28 cellular contexts compared by ENCODE assay signal in the genomic region with DNA sequence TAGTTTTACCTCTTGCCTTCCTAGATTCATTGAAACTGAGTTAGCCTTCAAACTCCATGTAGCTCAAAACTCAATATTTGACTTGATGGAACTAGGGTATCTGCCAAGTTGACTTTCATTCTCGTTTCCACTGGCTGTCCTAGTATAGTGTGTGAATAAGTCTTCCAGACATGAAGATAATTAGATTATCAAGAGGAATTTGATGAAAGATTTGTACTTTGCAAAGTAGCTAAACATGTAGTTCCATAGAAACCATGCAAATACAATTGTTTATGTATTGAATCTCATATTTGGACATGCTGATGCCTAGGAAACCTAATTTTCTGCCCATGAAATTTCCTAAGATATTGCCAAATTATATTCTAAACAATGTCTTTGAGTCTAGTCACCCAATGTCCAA.
"Had no signal": no experiment of that assay in that cellular context is flagged by ENCODE, and none has a peak within 500 bp of the region (broad histone marks: within the 10 kb centered on the region; RNA-seq: fewer than 3 reads in every experiment).

No MANE protein-coding gene starts in this region.

- H3K27ac ChIP-seq: brain microvascular endothelial cell, coronary artery, gastrocnemius medialis, left ventricle myocardium inferior, ovary, prostate gland, sigmoid colon, uterus, VCaP had no signal

- H3K9me3 ChIP-seq: gastrocnemius medialis, left ventricle myocardium inferior, ovary, prostate gland, sigmoid colon, uterus had no signal

- H3K27me3 ChIP-seq: brain microvascular endothelial cell, gastrocnemius medialis, ovary, sigmoid colon, uterus had no signal

- H3K36me3 ChIP-seq: brain microvascular endothelial cell, gastrocnemius medialis, left ventricle myocardium inferior, ovary, prostate gland, sigmoid colon, uterus had no signal

- DNase-seq: activated CD4-positive, alpha-beta T cell treated with anti-CD3 and anti-CD28 coated beads for 4 hours; activated CD4-positive, alpha-beta T cell treated with anti-CD3 and anti-CD28 coated beads, Interleukin-2, amount 50 U/mL, for 4 hours; activated effector memory CD4-positive, alpha-beta T cell treated with Interleukin-2 at 50 U/mL for 16 hours; activated naive CD4-positive, alpha-beta T cell treated with anti-CD3 and anti-CD28 coated beads for 36 hours; activated naive CD8-positive, alpha-beta T cell treated with anti-CD3 and anti-CD28 coated beads for 36 hours; activated T-cell treated with anti-CD3 and anti-CD28 coated beads for 4 hours; brain microvascular endothelial cell; effector memory CD8-positive, alpha-beta T cell; erythroblast; gastrocnemius medialis; glutamatergic neuron; left ventricle myocardium inferior; ovary; retina; sigmoid colon; small intestine; stimulated activated CD4-positive, alpha-beta T cell treated with anti-CD3 and anti-CD28 coated beads, Interleukin-1b, Interleukin-23, amount 100 ng/mL, for 48 hours; stimulated activated CD4-positive, alpha-beta T cell treated with anti-CD3 and anti-CD28 coated beads, Interleukin-4, amount 100 ng/mL, for 4 hours; stimulated activated CD8-positive, alpha-beta memory T cell treated with anti-CD3 and anti-CD28 coated beads, Interleukin-4, amount 100 ng/mL, for 48 hours; stimulated activated naive CD8-positive, alpha-beta T cell treated with anti-CD3 and anti-CD28 coated beads, Interleukin-15, amount 100 ng/mL, for 72 hours; substantia nigra; T-helper 1 cell; uterus had no signal

- H3K4me1 ChIP-seq: prostate gland, uterus had no signal

- H3K4me3 ChIP-seq: coronary artery, gastrocnemius medialis, left ventricle myocardium inferior, lung, ovary, prostate gland, sigmoid colon, uterus had no signal

- ATAC-seq: effector memory CD8-positive, alpha-beta T cell; gastrocnemius medialis; stimulated activated memory B cell treated with anti-CD40 and anti-IgM and Interleukin-4, amounts not matched to agents 10 μg/mL and 1 μg/mL and 100 μg/mL, for 72 hours; stimulated activated naive CD8-positive, alpha-beta T cell treated with anti-CD3 and anti-CD28 coated beads, Interleukin-15, amount 100 ng/mL, for 72 hours had no signal
